Comparison of ENCODE assay signal across 7 cellular contexts in genomic region chr2:169208026-169208425, GRCh38.
"Had no signal": no experiment of that assay in that cellular context is flagged by ENCODE, and none has a peak within 500 bp of the region (broad histone marks: within the 10 kb centered on the region; RNA-seq: fewer than 3 reads in every experiment).

No MANE protein-coding gene starts in this region.

- H3K4me2 ChIP-seq: KMS-11 had no signal

- H3K9ac ChIP-seq: KMS-11 had no signal

- ATAC-seq: HepG2 had no signal

- FAIRE-seq: HepG2, HTR-8/SVneo had no signal

- DNase-seq: IMR-90, KBM-7, KG1 had no signal

- H3K27ac ChIP-seq: HL-60, KMS-11 had no signal
